In genomic region chr3:167772992-167773391, GRCh38 we compare ENCODE assay signal across 15 cellular contexts. TPM values are rescaled to one million over a fixed set of nuclear protein-coding genes. Genes with fewer than 3 reads are reported as not detected.
A peak's percentile ranks its signal among the peaks of the same experiment; 100 is the strongest.
DNase-seq lines count a peak whose midpoint lies in the region; ATAC-seq and TF ChIP-seq lines count a peak whose summit lies in the region.
"Had no signal": no experiment of that assay in that cellular context is flagged by ENCODE, and none has a peak within 500 bp of the region (broad histone marks: within the 10 kb centered on the region; RNA-seq: fewer than 3 reads in every experiment).

No MANE protein-coding gene starts in this region.

- POLR2A ChIA-PET in RWPE1 (lab: Yijun Ruan, JAX; ENCODE audit: low non-redundant PET) = no interaction called here

- DNase-seq in GM12865 (ENCODE audit: low read depth) (peak; percentile 28), germinal center (ENCODE audit: low spot score) (no peak), NCI-H510A (lab: John Stamatoyannopoulos, UW) (no peak), RWPE1 (ENCODE audit: low spot score) (no peak), sciatic nerve (ENCODE audit: low spot score) (no peak)
- DNase-seq: activated naive CD4-positive, alpha-beta T cell treated with anti-CD3 and anti-CD28 coated beads, Interleukin-2, amount 10 ng/mL, durations not matched to agents 7 days and 5 days; Calu3; kidney glomerular epithelial cell; NCI-H1092 treated with DMSO at 0.1 percent for 48 hours; NCI-H526; Right ventricle myocardium superior; stimulated activated CD4-positive, alpha-beta T cell treated with anti-CD3 and anti-CD28 coated beads, Interleukin-2, amount 100 ng/mL, for 24 hours had no signal

- no peak overlapping the region for H3K27ac ChIP-seq in RWPE1

- CTCF ChIA-PET in RWPE1 (lab: Yijun Ruan, JAX) = no interaction called here

- ATAC-seq in GM19351 (IDR thresholded peaks at IDR 0.05; ENCODE audit: unreplicated experiment) (peak; percentile 37), HG02642 (IDR thresholded peaks at IDR 0.05; ENCODE audit: poor library complexity, unreplicated experiment) (peak; percentile 47), HG03354 (IDR thresholded peaks at IDR 0.05; ENCODE audit: poor library complexity, severe bottlenecking, unreplicated experiment) (peak; percentile 48), sciatic nerve (no peak)

- intact Hi-C loops in sciatic nerve (cut with DNase I) = no loop called here

- no peak overlapping the region for H3K4me3 ChIP-seq in GM12865 (ENCODE audit: low read depth, low read length)

- TF ChIP-seq CTCF in GM12865 (IDR thresholded peaks at IDR 0.05; ENCODE audit: insufficient read depth, low read depth, low read length, missing control alignments) (no peak), RWPE1 (conservative IDR thresholded peaks at IDR 0.05; ENCODE audit: low read depth) (no peak)

RNA-seq across cellular contexts. Expression of gene SERPINI1, which starts 37.5 kb away (rescaled TPM):
- total RNA-seq in sciatic nerve = 10.4 TPM

RNA-seq across cellular contexts. Expression of gene PDCD10, which starts 38.3 kb away (rescaled TPM):
- total RNA-seq in sciatic nerve = 50.3 TPM
